ENCODE assay signal across 23 cellular contexts in the genomic region with DNA sequence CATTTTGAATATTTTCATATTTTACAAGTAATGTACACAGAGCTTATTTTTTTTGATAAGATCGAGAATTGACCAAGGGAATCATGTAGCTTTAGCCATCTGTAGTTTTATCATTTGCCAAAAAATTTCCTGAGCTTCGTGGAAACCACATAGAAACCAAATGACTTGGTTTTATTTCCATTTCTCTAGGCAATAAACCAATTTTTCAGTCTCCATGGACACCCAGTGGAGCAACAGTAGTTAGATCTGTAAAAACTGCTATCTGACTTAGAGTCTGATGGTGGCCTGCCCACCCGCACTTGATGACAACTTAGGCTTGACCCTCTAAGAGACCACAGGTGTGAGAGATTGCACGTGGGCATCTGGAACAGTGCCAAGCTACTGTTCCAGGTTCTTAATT.
"Had no signal": no experiment of that assay in that cellular context is flagged by ENCODE, and none has a peak within 500 bp of the region (broad histone marks: within the 10 kb centered on the region; RNA-seq: fewer than 3 reads in every experiment).

No MANE protein-coding gene starts in this region.

- H3K4me3 ChIP-seq: SJCRH30 had no signal

- H3K9me3 ChIP-seq: SK-N-SH had no signal

- H3K4me1 ChIP-seq: SJCRH30 had no signal

- H3K36me3 ChIP-seq: SJCRH30 had no signal

- DNase-seq: activated CD4-positive, alpha-beta memory T cell treated with anti-CD3 and anti-CD28 coated beads for 36 hours; activated CD4-positive, alpha-beta T cell treated with anti-CD3 and anti-CD28 coated beads, Interleukin-2, amount 10 ng/mL, durations not matched to agents 7 days and 5 days; activated CD4-positive, CD25-positive, alpha-beta regulatory T cell; activated CD8-positive, alpha-beta memory T cell treated with anti-CD3 and anti-CD28 coated beads for 24 hours; activated effector memory CD4-positive, alpha-beta T cell treated with anti-CD3 and anti-CD28 coated beads, Interleukin-2, amount 50 U/mL, for 16 hours; activated naive CD4-positive, alpha-beta T cell treated with Interleukin-2 at 50 U/mL for 16 hours; activated T-cell treated with anti-CD3 and anti-CD28 coated beads, Interleukin-2, amount 50 U/mL, for 4 hours; KG1; MV-4-11; NCI-H1092 treated with DMSO at 0.1 percent for 48 hours; NCI-H1417 treated with DMSO at 0.1 percent for 48 hours; NCI-H187; NCI-H524 treated with DMSO at 0.1 percent for 48 hours; NCI-H748 treated with DMSO at 0.1 percent for 48 hours; OCI-M1; RPMI8226; SJCRH30; SK-N-SH; T-helper 1 cell had no signal

- H3K27me3 ChIP-seq: SJCRH30 had no signal

- ATAC-seq: activated naive CD4-positive, alpha-beta T cell treated with anti-CD3 and anti-CD28 coated beads, Interleukin-2, amount 50 U/mL, for 72 hours; activated T-cell treated with anti-CD3 and anti-CD28 coated beads, Interleukin-2, amount 50 U/mL, for 4 hours; Panc1; Right ventricle myocardium inferior had no signal

- H3K27ac ChIP-seq: SJCRH30, VCaP had no signal
